In the genomic region with DNA sequence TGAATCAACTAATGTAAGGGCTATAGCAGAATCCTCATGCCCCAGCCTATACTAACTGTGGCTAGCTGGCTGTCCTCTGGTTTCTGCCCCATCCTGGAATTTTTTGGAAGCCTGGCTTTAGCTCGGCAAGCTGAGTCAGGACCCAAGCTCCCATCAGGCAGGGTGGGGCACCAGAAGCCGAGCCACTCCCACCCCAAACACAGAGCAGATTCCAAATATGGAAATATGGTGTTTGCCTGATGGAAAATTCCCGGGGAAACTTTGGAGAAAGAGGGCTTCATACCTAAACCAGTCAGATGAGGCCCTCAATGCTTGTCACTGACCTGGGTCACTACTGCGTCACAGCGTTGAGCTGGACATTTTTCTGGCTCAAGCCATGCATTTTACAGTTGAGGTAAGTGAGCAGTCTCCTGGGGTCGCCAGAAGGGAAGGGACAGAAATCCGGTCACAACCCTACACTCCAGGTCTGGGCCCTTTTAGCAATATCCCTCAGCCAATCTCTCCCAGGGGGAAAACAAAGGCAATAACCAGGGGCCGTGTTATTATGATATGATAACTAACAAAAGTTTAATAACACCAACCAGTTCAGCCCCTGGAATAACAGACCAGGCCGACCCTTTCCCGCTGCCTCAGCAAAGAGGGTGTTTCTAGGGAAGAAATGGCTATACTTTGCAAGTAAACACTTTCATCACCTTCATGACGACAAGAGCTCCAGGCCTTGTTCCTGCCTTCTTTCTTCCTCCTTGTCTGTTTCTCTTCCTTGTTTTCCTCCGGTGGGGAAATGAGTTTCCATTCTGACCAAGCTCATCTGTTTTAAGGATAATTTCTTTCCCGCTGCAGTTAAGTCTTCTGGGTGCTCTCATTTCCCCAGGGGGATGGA, we compare ENCODE assay signal across 1 cellular context.
TF ChIP-seq lines count a peak whose summit lies in the region.

No MANE protein-coding gene starts in this region.

TF ChIP-seq in A549, 52 proteins besides CTCF, POLR2A, EP300 and RAD21 (continued from another document):
- TF ChIP-seq POLR2AphosphoS2 (conservative IDR thresholded peaks at IDR 0.05; ENCODE audit: low read length) (no peak), ZNF302 (CRISPR knock-in tag; IDR thresholded peaks at IDR 0.05) (no peak), HOXA7 (CRISPR knock-in tag; IDR thresholded peaks at IDR 0.05) (peak; percentile 57; the same call in 1 of the 2 replicates), ZC3H11A (IDR thresholded peaks at IDR 0.05) (no peak), HOXB13 (CRISPR knock-in tag; IDR thresholded peaks at IDR 0.05; ENCODE audit: low read depth) (peak; percentile 65; the same call in 1 of the 2 replicates), ZSCAN20 (CRISPR knock-in tag; IDR thresholded peaks at IDR 0.05) (no peak), ZFP36 (IDR thresholded peaks at IDR 0.05; ENCODE audit: borderline replicate concordance, partially characterized antibody) (no peak), MAFK (IDR thresholded peaks at IDR 0.05; ENCODE audit: partially characterized antibody) (peak; percentile 62), MYC (IDR thresholded peaks at IDR 0.05; ENCODE audit: borderline replicate concordance, low read length) (no peak), RFX5 (IDR thresholded peaks at IDR 0.05) (no peak), CEBPB (IDR thresholded peaks at IDR 0.05) (no peak), RNF2 (IDR thresholded peaks at IDR 0.05; ENCODE audit: borderline replicate concordance, low read depth) (no peak), MAZ (IDR thresholded peaks at IDR 0.05; ENCODE audit: borderline replicate concordance, low read depth, low read length) (no peak), CBX2 (IDR thresholded peaks at IDR 0.05; ENCODE audit: borderline replicate concordance, low read depth) (no peak), ESRRA (IDR thresholded peaks at IDR 0.05; ENCODE audit: borderline replicate concordance, low read length) (no peak), FOSB (CRISPR knock-in tag; IDR thresholded peaks at IDR 0.05) (no peak), CHD2 (IDR thresholded peaks at IDR 0.05; ENCODE audit: low read length, partially characterized antibody) (no peak), JUNB (IDR thresholded peaks at IDR 0.05) (no peak), FOSL2 (IDR thresholded peaks at IDR 0.05) (no peak), FOSL2 (CRISPR knock-in tag; IDR thresholded peaks at IDR 0.05) (peak; percentile 42; the same call in 1 of the 2 replicates), CHD4 (IDR thresholded peaks at IDR 0.05; ENCODE audit: borderline replicate concordance) (no peak), EHMT2 (IDR thresholded peaks at IDR 0.05; ENCODE audit: low read depth) (no peak), SMC3 (IDR thresholded peaks at IDR 0.05) (no peak; the same call in 2 of the 3 replicates)
- TF ChIP-seq, protein P1, sequence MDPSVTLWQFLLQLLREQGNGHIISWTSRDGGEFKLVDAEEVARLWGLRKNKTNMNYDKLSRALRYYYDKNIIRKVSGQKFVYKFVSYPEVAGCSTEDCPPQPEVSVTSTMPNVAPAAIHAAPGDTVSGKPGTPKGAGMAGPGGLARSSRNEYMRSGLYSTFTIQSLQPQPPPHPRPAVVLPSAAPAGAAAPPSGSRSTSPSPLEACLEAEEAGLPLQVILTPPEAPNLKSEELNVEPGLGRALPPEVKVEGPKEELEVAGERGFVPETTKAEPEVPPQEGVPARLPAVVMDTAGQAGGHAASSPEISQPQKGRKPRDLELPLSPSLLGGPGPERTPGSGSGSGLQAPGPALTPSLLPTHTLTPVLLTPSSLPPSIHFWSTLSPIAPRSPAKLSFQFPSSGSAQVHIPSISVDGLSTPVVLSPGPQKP (IDR thresholded peaks at IDR 0.05; ENCODE audit: low read depth, low read length): no peak
- TF ChIP-seq, protein P2, sequence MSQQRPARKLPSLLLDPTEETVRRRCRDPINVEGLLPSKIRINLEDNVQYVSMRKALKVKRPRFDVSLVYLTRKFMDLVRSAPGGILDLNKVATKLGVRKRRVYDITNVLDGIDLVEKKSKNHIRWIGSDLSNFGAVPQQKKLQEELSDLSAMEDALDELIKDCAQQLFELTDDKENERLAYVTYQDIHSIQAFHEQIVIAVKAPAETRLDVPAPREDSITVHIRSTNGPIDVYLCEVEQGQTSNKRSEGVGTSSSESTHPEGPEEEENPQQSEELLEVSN (IDR thresholded peaks at IDR 0.05; ENCODE audit: borderline replicate concordance, low read depth): peak; percentile 68; the same call in 1 of the 2 replicates
- TF ChIP-seq, protein P3, sequence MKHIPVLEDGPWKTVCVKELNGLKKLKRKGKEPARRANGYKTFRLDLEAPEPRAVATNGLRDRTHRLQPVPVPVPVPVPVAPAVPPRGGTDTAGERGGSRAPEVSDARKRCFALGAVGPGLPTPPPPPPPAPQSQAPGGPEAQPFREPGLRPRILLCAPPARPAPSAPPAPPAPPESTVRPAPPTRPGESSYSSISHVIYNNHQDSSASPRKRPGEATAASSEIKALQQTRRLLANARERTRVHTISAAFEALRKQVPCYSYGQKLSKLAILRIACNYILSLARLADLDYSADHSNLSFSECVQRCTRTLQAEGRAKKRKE (CRISPR knock-in tag; IDR thresholded peaks at IDR 0.05; ENCODE audit: low read depth): peak; percentile 72; the same call in 1 of the 2 replicates
- TF ChIP-seq, protein P4, sequence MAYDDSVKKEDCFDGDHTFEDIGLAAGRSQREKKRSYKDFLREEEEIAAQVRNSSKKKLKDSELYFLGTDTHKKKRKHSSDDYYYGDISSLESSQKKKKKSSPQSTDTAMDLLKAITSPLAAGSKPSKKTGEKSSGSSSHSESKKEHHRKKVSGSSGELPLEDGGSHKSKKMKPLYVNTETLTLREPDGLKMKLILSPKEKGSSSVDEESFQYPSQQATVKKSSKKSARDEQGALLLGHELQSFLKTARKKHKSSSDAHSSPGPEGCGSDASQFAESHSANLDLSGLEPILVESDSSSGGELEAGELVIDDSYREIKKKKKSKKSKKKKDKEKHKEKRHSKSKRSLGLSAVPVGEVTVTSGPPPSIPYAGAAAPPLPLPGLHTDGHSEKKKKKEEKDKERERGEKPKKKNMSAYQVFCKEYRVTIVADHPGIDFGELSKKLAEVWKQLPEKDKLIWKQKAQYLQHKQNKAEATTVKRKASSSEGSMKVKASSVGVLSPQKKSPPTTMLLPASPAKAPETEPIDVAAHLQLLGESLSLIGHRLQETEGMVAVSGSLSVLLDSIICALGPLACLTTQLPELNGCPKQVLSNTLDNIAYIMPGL (CRISPR knock-in tag; IDR thresholded peaks at IDR 0.05; ENCODE audit: borderline replicate concordance): peak; percentile 18; the same call in 1 of the 2 replicates
- TF ChIP-seq, protein P5, sequence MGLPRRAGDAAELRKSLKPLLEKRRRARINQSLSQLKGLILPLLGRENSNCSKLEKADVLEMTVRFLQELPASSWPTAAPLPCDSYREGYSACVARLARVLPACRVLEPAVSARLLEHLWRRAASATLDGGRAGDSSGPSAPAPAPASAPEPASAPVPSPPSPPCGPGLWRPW (IDR thresholded peaks at IDR 0.05): no peak
- TF ChIP-seq, protein P6, sequence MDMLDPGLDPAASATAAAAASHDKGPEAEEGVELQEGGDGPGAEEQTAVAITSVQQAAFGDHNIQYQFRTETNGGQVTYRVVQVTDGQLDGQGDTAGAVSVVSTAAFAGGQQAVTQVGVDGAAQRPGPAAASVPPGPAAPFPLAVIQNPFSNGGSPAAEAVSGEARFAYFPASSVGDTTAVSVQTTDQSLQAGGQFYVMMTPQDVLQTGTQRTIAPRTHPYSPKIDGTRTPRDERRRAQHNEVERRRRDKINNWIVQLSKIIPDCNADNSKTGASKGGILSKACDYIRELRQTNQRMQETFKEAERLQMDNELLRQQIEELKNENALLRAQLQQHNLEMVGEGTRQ (IDR thresholded peaks at IDR 0.05): no peak
- TF ChIP-seq, protein P7, sequence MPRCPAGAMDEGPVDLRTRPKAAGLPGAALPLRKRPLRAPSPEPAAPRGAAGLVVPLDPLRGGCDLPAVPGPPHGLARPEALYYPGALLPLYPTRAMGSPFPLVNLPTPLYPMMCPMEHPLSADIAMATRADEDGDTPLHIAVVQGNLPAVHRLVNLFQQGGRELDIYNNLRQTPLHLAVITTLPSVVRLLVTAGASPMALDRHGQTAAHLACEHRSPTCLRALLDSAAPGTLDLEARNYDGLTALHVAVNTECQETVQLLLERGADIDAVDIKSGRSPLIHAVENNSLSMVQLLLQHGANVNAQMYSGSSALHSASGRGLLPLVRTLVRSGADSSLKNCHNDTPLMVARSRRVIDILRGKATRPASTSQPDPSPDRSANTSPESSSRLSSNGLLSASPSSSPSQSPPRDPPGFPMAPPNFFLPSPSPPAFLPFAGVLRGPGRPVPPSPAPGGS (IDR thresholded peaks at IDR 0.05): 0 out of 3 replicates have a peak, but pooled peaks have one; percentile 52
TF ChIP-seq in A549: peak in this region for 13.
